In genomic region chr7:135231686-135232085, GRCh38 we compare ENCODE assay signal across 15 cellular contexts. TPM values are rescaled to one million over a fixed set of nuclear protein-coding genes. Genes with fewer than 3 reads are reported as not detected.
DNase-seq lines count a peak whose midpoint lies in the region; TF ChIP-seq lines count a peak whose summit lies in the region.
"Had no signal": no experiment of that assay in that cellular context is flagged by ENCODE, and none has a peak within 500 bp of the region (broad histone marks: within the 10 kb centered on the region; RNA-seq: fewer than 3 reads in every experiment).

No MANE protein-coding gene starts in this region.

- peaks cover 8% of the 10 kb centered on the region for H3K4me1 Mint-ChIP-seq in activated CD4-positive, alpha-beta T cell treated with anti-CD3 and anti-CD28 coated beads, Interleukin-2, amount 10 ng/mL, durations not matched to agents 24 days and 14 days
- H3K4me1 Mint-ChIP-seq in H9: no peaks in the 10 kb centered on the region

- H3K4me1 ChIP-seq in MM.1S (ENCODE audit: low read length) (no peaks in the 10 kb centered on the region), mesenchymal stem cell (ENCODE audit: control insufficient read depth, insufficient read depth, low read depth, low read length) (peaks cover 6% of the 10 kb centered on the region), H9 (ENCODE audit: insufficient read depth, low read length) (no peaks in the 10 kb centered on the region)

- H3K79me1 ChIP-seq in mesenchymal stem cell (replicated peaks; ENCODE audit: low read length, poor library complexity, severe bottlenecking) (no peaks in the 10 kb centered on the region), H9 (ENCODE audit: insufficient read depth, low read depth, low read length, poor library complexity, severe bottlenecking) (no peaks in the 10 kb centered on the region)

- H4K91ac ChIP-seq in mesenchymal stem cell (ENCODE audit: low read length): no peak overlapping the region
- H4K91ac ChIP-seq in H9 (ENCODE audit: insufficient read length, low read depth, low read length): no peak overlapping the region

- H2BK5ac ChIP-seq in mesenchymal stem cell (ENCODE audit: low read depth, low read length, poor library complexity, severe bottlenecking): no peak overlapping the region
- H2BK5ac ChIP-seq in H9 (ENCODE audit: insufficient read length, low read length): no peak overlapping the region

- H3K79me2 ChIP-seq in MM.1S (ENCODE audit: low read length) (no peaks in the 10 kb centered on the region), H9 (ENCODE audit: insufficient read depth, low read length) (no peaks in the 10 kb centered on the region)

- no peak overlapping the region for H4K5ac ChIP-seq in H9 (ENCODE audit: insufficient read length, low read depth, low read length)

- H3K27me3 Mint-ChIP-seq in activated CD4-positive, alpha-beta T cell treated with anti-CD3 and anti-CD28 coated beads, Interleukin-2, amount 10 ng/mL, durations not matched to agents 24 days and 14 days: peaks cover 7% of the 10 kb centered on the region
- H3K27me3 Mint-ChIP-seq in H9 (ENCODE audit: low read depth): no peaks in the 10 kb centered on the region
- H3K27me3 Mint-ChIP-seq: CD4-positive, alpha-beta T cell had no signal

- no peak overlapping the region for H3K14ac ChIP-seq in mesenchymal stem cell (ENCODE audit: low read length in 2 of 2)
- H3K14ac ChIP-seq in H9 (ENCODE audit: insufficient read depth, low read length): no peak overlapping the region

- H3K4ac ChIP-seq in mesenchymal stem cell (ENCODE audit: low read depth in 1 of 2, low read length in 2 of 2): no peak overlapping the region
- H3K4ac ChIP-seq in H9 (ENCODE audit: low read depth, low read length): no peak overlapping the region

- no peak overlapping the region for H3K56ac ChIP-seq in H9 (ENCODE audit: insufficient read length, low read depth, low read length)

- H3K36me3 ChIP-seq in MM.1S (replicated peaks; ENCODE audit: insufficient read depth, low read length) (no peaks in the 10 kb centered on the region), brain microvascular endothelial cell (replicated peaks) (no peaks in the 10 kb centered on the region), mesenchymal stem cell (ENCODE audit: control insufficient read depth in 1 of 2, insufficient read depth in 2 of 2, low read depth in 1 of 2, low read length in 2 of 2) (no peaks in the 10 kb centered on the region)
- H3K36me3 ChIP-seq: BLaER1 treated with 17β-estradiol and CSF1 and Interleukin-3, amounts not matched to agents 10 nM and 100 nM had no signal

- intact Hi-C loops in activated CD4-positive, alpha-beta T cell treated with anti-CD3 and anti-CD28 coated beads, Interleukin-2, amount 10 ng/mL, durations not matched to agents 24 days and 14 days (cut with micrococcal nuclease): no loop called here
- intact Hi-C loops in posterior vena cava (cut with DNase I): no loop called here

- H2BK12ac ChIP-seq in mesenchymal stem cell (ENCODE audit: low read length in 2 of 2): no peak overlapping the region
- no peak overlapping the region for H2BK12ac ChIP-seq in H9 (ENCODE audit: insufficient read length, low read depth, low read length)

- H3K23ac ChIP-seq in mesenchymal stem cell (ENCODE audit: low read length in 2 of 2): no peak overlapping the region
- no peak overlapping the region for H3K23ac ChIP-seq in H9 (ENCODE audit: insufficient read length, low read depth, low read length)

- TF ChIP-seq CTCF in MM.1S (IDR thresholded peaks at IDR 0.05; ENCODE audit: low read length) (0 out of 2 replicates have a peak, but pooled peaks have one; percentile 2), brain microvascular endothelial cell (IDR thresholded peaks at IDR 0.05; ENCODE audit: low read depth, low read length, missing control alignments) (peak; percentile 1), H9 (conservative IDR thresholded peaks at IDR 0.05) (no peak)

- no peak overlapping the region for H3K4me2 ChIP-seq in MM.1S (ENCODE audit: low read depth, low read length)
- peak overlapping the region; percentile 13 for H3K4me2 ChIP-seq in mesenchymal stem cell (ENCODE audit: low read length, poor library complexity, severe bottlenecking)
- H3K4me2 ChIP-seq in H9 (ENCODE audit: insufficient read depth, insufficient read length, low read length): no peak overlapping the region
- H3K4me2 ChIP-seq: BLaER1 treated with 17β-estradiol and CSF1 and Interleukin-3, amounts not matched to agents 10 nM and 100 nM had no signal

- no peak overlapping the region for H3K4me3 Mint-ChIP-seq in activated CD4-positive, alpha-beta T cell treated with anti-CD3 and anti-CD28 coated beads, Interleukin-2, amount 10 ng/mL, durations not matched to agents 24 days and 14 days
- H3K4me3 Mint-ChIP-seq in H9: no peak overlapping the region
- H3K4me3 Mint-ChIP-seq: CD4-positive, alpha-beta T cell had no signal

- H2BK15ac ChIP-seq in mesenchymal stem cell (ENCODE audit: low read depth, poor library complexity, severe bottlenecking) (no peak overlapping the region), H9 (ENCODE audit: low read depth, low read length) (no peak overlapping the region)

- H3K9me3 ChIP-seq in MM.1S (replicated peaks; ENCODE audit: insufficient read depth, low read length) (no peaks in the 10 kb centered on the region), mesenchymal stem cell (ENCODE audit: control insufficient read depth, low read length) (no peaks in the 10 kb centered on the region), H9 (ENCODE audit: control insufficient read depth, low read depth, low read length) (no peaks in the 10 kb centered on the region)

- no peak overlapping the region for H2BK20ac ChIP-seq in H9 (ENCODE audit: low read depth, low read length, poor library complexity, severe bottlenecking)

- H3K9ac ChIP-seq in MM.1S (ENCODE audit: low read length) (no peak overlapping the region), mesenchymal stem cell (ENCODE audit: low read length) (no peak overlapping the region), H9 (ENCODE audit: extremely low read depth, insufficient read length, low read length) (no peak overlapping the region)
- H3K9ac ChIP-seq: BLaER1 treated with 17β-estradiol and CSF1 and Interleukin-3, amounts not matched to agents 10 nM and 100 nM had no signal

- H2AFZ ChIP-seq in MM.1S (ENCODE audit: low read length): no peak overlapping the region
- H2AFZ ChIP-seq in mesenchymal stem cell (ENCODE audit: low read depth, low read length): no peak overlapping the region
- no peak overlapping the region for H2AFZ ChIP-seq in H9 (ENCODE audit: low read length)

- H3K27ac Mint-ChIP-seq in activated CD4-positive, alpha-beta T cell treated with anti-CD3 and anti-CD28 coated beads, Interleukin-2, amount 10 ng/mL, durations not matched to agents 24 days and 14 days: peak overlapping the region; percentile 51
- H3K27ac Mint-ChIP-seq in H9: no peak overlapping the region
- H3K27ac Mint-ChIP-seq: CD4-positive, alpha-beta T cell had no signal

- H2BK120ac ChIP-seq in mesenchymal stem cell (ENCODE audit: low read depth, low read length) (no peak overlapping the region), H9 (ENCODE audit: low read depth, low read length, poor library complexity, severe bottlenecking) (no peak overlapping the region)

- H4K20me1 ChIP-seq in MM.1S (ENCODE audit: insufficient read depth, low read length): no peaks in the 10 kb centered on the region
- no peaks in the 10 kb centered on the region for H4K20me1 ChIP-seq in H9 (ENCODE audit: control insufficient read depth, insufficient read depth, insufficient read length)
- H4K20me1 ChIP-seq: BLaER1 treated with 17β-estradiol and CSF1 and Interleukin-3, amounts not matched to agents 10 nM and 100 nM had no signal

- H3K36me3 Mint-ChIP-seq in activated CD4-positive, alpha-beta T cell treated with anti-CD3 and anti-CD28 coated beads, Interleukin-2, amount 10 ng/mL, durations not matched to agents 24 days and 14 days (ENCODE audit: low read depth): no peaks in the 10 kb centered on the region
- H3K36me3 Mint-ChIP-seq in H9 (ENCODE audit: insufficient read depth in 1 of 3, low read depth in 3 of 3): no peaks in the 10 kb centered on the region

- H3K18ac ChIP-seq in mesenchymal stem cell (ENCODE audit: low read depth in 1 of 2, low read length in 2 of 2) (no peak overlapping the region), H9 (ENCODE audit: insufficient read length, low read depth, low read length) (no peak overlapping the region)

- peaks cover 13% of the 10 kb centered on the region for H3K9me3 Mint-ChIP-seq in activated CD4-positive, alpha-beta T cell treated with anti-CD3 and anti-CD28 coated beads, Interleukin-2, amount 10 ng/mL, durations not matched to agents 24 days and 14 days
- H3K9me3 Mint-ChIP-seq in H9: no peaks in the 10 kb centered on the region
- H3K9me3 Mint-ChIP-seq: CD4-positive, alpha-beta T cell had no signal

- H3F3A ChIP-seq in MM.1S (ENCODE audit: insufficient read depth, low read length): no peaks in the 10 kb centered on the region

- no peak overlapping the region for H3K4me3 ChIP-seq in MM.1S (ENCODE audit: low read length)
- no peak overlapping the region for H3K4me3 ChIP-seq in brain microvascular endothelial cell (ENCODE audit: low read depth, low read length)
- no peak overlapping the region for H3K4me3 ChIP-seq in mesenchymal stem cell (ENCODE audit: insufficient read depth in 1 of 2, low read depth in 1 of 2, low read length in 2 of 2)
- H3K4me3 ChIP-seq: BLaER1 treated with 17β-estradiol and CSF1 and Interleukin-3, amounts not matched to agents 10 nM and 100 nM had no signal

- H4K8ac ChIP-seq in mesenchymal stem cell (ENCODE audit: low read length) (no peak overlapping the region), H9 (replicated peaks; ENCODE audit: insufficient read length, low read depth, low read length) (no peak overlapping the region)

- DNase-seq in activated CD4-positive, alpha-beta T cell treated with anti-CD3 and anti-CD28 coated beads, Interleukin-2, amount 10 ng/mL, durations not matched to agents 24 days and 14 days: no peak
- no peak for DNase-seq in activated CD4-positive, alpha-beta T cell treated with anti-CD3 and anti-CD28 coated beads, Interleukin-2, amount 50 U/mL, for 4 hours
- DNase-seq in MM.1S: no peak
- DNase-seq in brain microvascular endothelial cell: no peak
- DNase-seq in mesenchymal stem cell: no peak
- DNase-seq in caudate nucleus (lab: John Stamatoyannopoulos, UW): no peak
- no peak for DNase-seq in H9
- DNase-seq in posterior vena cava (ENCODE audit: low spot score): no peak
- DNase-seq: 8988T; Calu3; CD4-positive, alpha-beta T cell; DMS 273 treated with DMSO at 0.1 percent for 48 hours had no signal

- H3K27me3 ChIP-seq in MM.1S (replicated peaks; ENCODE audit: insufficient read depth, low read length) (no peaks in the 10 kb centered on the region), brain microvascular endothelial cell (replicated peaks) (no peaks in the 10 kb centered on the region), mesenchymal stem cell (ENCODE audit: control insufficient read depth in 1 of 2, insufficient read depth in 1 of 2, low read length in 2 of 2) (no peaks in the 10 kb centered on the region), H9 (ENCODE audit: insufficient read depth, low read length) (no peaks in the 10 kb centered on the region)

- H2AK5ac ChIP-seq in mesenchymal stem cell (ENCODE audit: low read length, severe bottlenecking) (no peak overlapping the region), H9 (ENCODE audit: insufficient read length, low read length) (no peak overlapping the region)

- no peak overlapping the region for H3T11ph ChIP-seq in H9 (ENCODE audit: low read length)

- H3K9me2 ChIP-seq in MM.1S (replicated peaks; ENCODE audit: insufficient read depth, low read length): no peaks in the 10 kb centered on the region

- in situ Hi-C loops in brain microvascular endothelial cell (cut with HindIII; ENCODE audit: low pct_ligation_motif_present, low sequenced_read_pairs): no loop called here

- no peaks in the 10 kb centered on the region for H3K23me2 ChIP-seq in H9 (ENCODE audit: insufficient read length, low read depth, low read length, poor library complexity, severe bottlenecking)

- H3K27ac ChIP-seq in MM.1S (ENCODE audit: low read length): no peak overlapping the region
- no peak overlapping the region for H3K27ac ChIP-seq in brain microvascular endothelial cell
- no peak overlapping the region for H3K27ac ChIP-seq in mesenchymal stem cell (ENCODE audit: low read length, poor library complexity, severe bottlenecking)
- H3K27ac ChIP-seq in caudate nucleus (ENCODE audit: low read depth, low read length): no peak overlapping the region
- H3K27ac ChIP-seq in H9 (ENCODE audit: insufficient read length, low read depth, low read length): no peak overlapping the region
- H3K27ac ChIP-seq: BLaER1 treated with 17β-estradiol and CSF1 and Interleukin-3, amounts not matched to agents 10 nM and 100 nM had no signal

RNA-seq across cellular contexts. Expression of gene STRA8, which starts 2.0 kb away (rescaled TPM):
- not detected in 2 replicates for total RNA-seq in activated CD4-positive, alpha-beta T cell treated with anti-CD3 and anti-CD28 coated beads, Interleukin-2, amount 10 ng/mL, durations not matched to agents 24 days and 14 days
- polyA plus RNA-seq in mesenchymal stem cell (2013, experiment 1 of 2): not detected
- polyA plus RNA-seq in mesenchymal stem cell (2013, experiment 2 of 2): not detected
- not detected in 2 replicates for total RNA-seq in H9 (2021)
- not detected for total RNA-seq in posterior vena cava
- total RNA-seq: Calu3; CD4-positive, alpha-beta T cell; Daoy; H4 had no signal

RNA-seq across cellular contexts. Expression of gene WDR91, which starts 20.4 kb away (rescaled TPM):
- total RNA-seq in activated CD4-positive, alpha-beta T cell treated with anti-CD3 and anti-CD28 coated beads, Interleukin-2, amount 10 ng/mL, durations not matched to agents 24 days and 14 days: 25.8 and 26.6 TPM in 2 replicates
- 4.2 TPM for polyA plus RNA-seq in mesenchymal stem cell (2013, experiment 1 of 2)
- 4.1 TPM for polyA plus RNA-seq in mesenchymal stem cell (2013, experiment 2 of 2)
- total RNA-seq in H9 (2021) (7.3 and 9.4 TPM in 2 replicates), posterior vena cava (10 to 100 TPM in 1 of 2 donors, 1 to 10 TPM in 1; 9.2 to 11.3 TPM)
